In the genomic region with DNA sequence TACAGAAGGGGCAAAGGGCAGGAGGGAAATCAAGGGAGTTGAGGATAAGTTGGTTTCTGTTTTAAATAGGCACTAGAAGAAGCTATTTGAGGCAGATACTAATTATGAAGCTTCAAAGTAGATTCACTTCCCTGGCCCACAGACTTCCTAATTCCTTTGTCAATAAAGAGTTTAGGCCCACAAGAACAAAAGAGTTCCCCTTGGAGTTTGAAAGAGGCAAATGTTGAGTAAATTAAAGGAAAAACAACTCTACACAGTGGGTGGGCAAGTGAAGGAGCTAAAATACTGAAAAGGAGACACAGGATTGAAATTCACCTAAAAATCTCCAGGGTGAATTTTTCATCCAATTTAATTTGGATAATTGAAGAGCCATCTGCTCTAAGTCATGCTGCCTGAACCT, we compare ENCODE assay signal across 22 cellular contexts.
"Had no signal": no experiment of that assay in that cellular context is flagged by ENCODE, and none has a peak within 500 bp of the region (broad histone marks: within the 10 kb centered on the region; RNA-seq: fewer than 3 reads in every experiment).

No MANE protein-coding gene starts in this region.

- H3K9me3 ChIP-seq: heart left ventricle, ovary, stomach, thoracic aorta had no signal

- H3K36me3 ChIP-seq: heart left ventricle, ovary, stomach, thoracic aorta had no signal

- ATAC-seq: heart left ventricle; left lobe of liver; naive thymus-derived CD4-positive, alpha-beta T cell; right cardiac atrium had no signal

- H3K4me3 ChIP-seq: coronary artery, heart left ventricle, ovary, stomach, thoracic aorta had no signal

- H3K4me1 ChIP-seq: heart left ventricle, stomach had no signal

- FAIRE-seq: endothelial cell of umbilical vein, small intestine had no signal

- H3K27me3 ChIP-seq: ovary had no signal

- H3K27ac ChIP-seq: coronary artery, heart left ventricle, ovary, stomach, thoracic aorta had no signal

- DNase-seq: effector CD4-positive, alpha-beta T cell; endodermal cell; erythroblast; foreskin melanocyte; heart left ventricle; hippocampal formation; islet precursor cell; mammary epithelial cell; naive thymus-derived CD4-positive, alpha-beta T cell; nucleus accumbens; ovary; right cardiac atrium; small intestine; stimulated activated CD4-positive, alpha-beta T cell treated with anti-CD3 and anti-CD28 coated beads, Interleukin-12 subunit alpha, Interleukin-12 subunit beta, amount 100 ng/mL, for 4 hours; stimulated activated naive CD4-positive, alpha-beta T cell; stomach; substantia nigra; trophoblast cell had no signal
